Comparison of ENCODE assay signal across 1 cellular context in genomic region chr2:193584522-193584938, GRCh38.
A peak's percentile ranks its signal among the peaks of the same experiment; 100 is the strongest.
TF ChIP-seq lines count a peak whose summit lies in the region.

No MANE protein-coding gene starts in this region.

TF ChIP-seq in HepG2, 621 proteins besides CTCF, POLR2A, EP300 and RAD21 (continued from another document):
- 0 out of 2 replicates have a peak, but pooled peaks have one; percentile 6 for TF ChIP-seq UBTF (CRISPR knock-in tag; IDR thresholded peaks at IDR 0.05)
- TF ChIP-seq NR0B2 (CRISPR knock-in tag; IDR thresholded peaks at IDR 0.05): no peak
- TF ChIP-seq ZSCAN5A (CRISPR knock-in tag; IDR thresholded peaks at IDR 0.05; ENCODE audit: borderline replicate concordance): no peak
- TF ChIP-seq CBX1 (IDR thresholded peaks at IDR 0.05; ENCODE audit: low read depth): peak; percentile 26
- TF ChIP-seq SMAD3 (CRISPR knock-in tag; IDR thresholded peaks at IDR 0.05): no peak
- peak in 1 of 2 experiments; percentile 58; a peak in 2 of 4 replicates for TF ChIP-seq ATF4 (CRISPR knock-in tag; IDR thresholded peaks at IDR 0.05)
- TF ChIP-seq MED1 (CRISPR knock-in tag; IDR thresholded peaks at IDR 0.05): no peak
- no peak for TF ChIP-seq SATB2 (CRISPR knock-in tag; IDR thresholded peaks at IDR 0.05)
- peak; percentile 44 for TF ChIP-seq TEAD3 (CRISPR knock-in tag; optimal IDR thresholded peaks at IDR 0.05; ENCODE audit: borderline replicate concordance)
- TF ChIP-seq MAZ (IDR thresholded peaks at IDR 0.05; ENCODE audit: borderline replicate concordance, low read depth, low read length): no peak
- TF ChIP-seq MAZ (CRISPR knock-in tag; IDR thresholded peaks at IDR 0.05; ENCODE audit: low read depth): no peak
- no peak for TF ChIP-seq SOX6 (IDR thresholded peaks at IDR 0.05)
- TF ChIP-seq SOX6 (CRISPR knock-in tag; IDR thresholded peaks at IDR 0.05): no peak
- TF ChIP-seq NR2F6 (IDR thresholded peaks at IDR 0.05): no peak
- TF ChIP-seq NR2F6 (CRISPR knock-in tag; IDR thresholded peaks at IDR 0.05): no peak
- no peak for TF ChIP-seq BCL3 (CRISPR knock-in tag; IDR thresholded peaks at IDR 0.05)
- peak; percentile 25; the same call in 1 of the 2 replicates for TF ChIP-seq ELF3 (CRISPR knock-in tag; IDR thresholded peaks at IDR 0.05)
- TF ChIP-seq ZNF501 (CRISPR knock-in tag; IDR thresholded peaks at IDR 0.05): peak; percentile 6; the same call in 1 of the 2 replicates
- TF ChIP-seq ATF5 (CRISPR knock-in tag; IDR thresholded peaks at IDR 0.05; ENCODE audit: low read depth): no peak
- no peak for TF ChIP-seq GLI4 (CRISPR knock-in tag; IDR thresholded peaks at IDR 0.05; ENCODE audit: borderline replicate concordance)
- TF ChIP-seq FOXA1 (IDR thresholded peaks at IDR 0.05): no peak
- TF ChIP-seq FOXA1 (CRISPR knock-in tag; IDR thresholded peaks at IDR 0.05): peak; percentile 37; the same call in 1 of the 2 replicates
- TF ChIP-seq ZNF687 (CRISPR knock-in tag; IDR thresholded peaks at IDR 0.05): peak; percentile 19; the same call in 1 of the 2 replicates
- TF ChIP-seq HOXA5 (CRISPR knock-in tag; IDR thresholded peaks at IDR 0.05): 0 out of 2 replicates have a peak, but pooled peaks have one; percentile 27
- peak; percentile 49; the same call in 1 of the 2 replicates for TF ChIP-seq SALL1 (CRISPR knock-in tag; IDR thresholded peaks at IDR 0.05)
- 0 out of 2 replicates have a peak, but pooled peaks have one; percentile 17 for TF ChIP-seq ETV5 (CRISPR knock-in tag; IDR thresholded peaks at IDR 0.05; ENCODE audit: borderline replicate concordance)
- no peak for TF ChIP-seq NFIB (CRISPR knock-in tag; IDR thresholded peaks at IDR 0.05; ENCODE audit: borderline replicate concordance)
- peak; percentile 23; the same call in 1 of the 2 replicates for TF ChIP-seq REPIN1 (CRISPR knock-in tag; IDR thresholded peaks at IDR 0.05; ENCODE audit: borderline replicate concordance, low read depth)
- TF ChIP-seq ZNF598 (CRISPR knock-in tag; IDR thresholded peaks at IDR 0.05; ENCODE audit: borderline replicate concordance): peak; percentile 69; the same call in 1 of the 2 replicates
- 0 out of 2 replicates have a peak, but pooled peaks have one; percentile 35 for TF ChIP-seq ZNF138 (CRISPR knock-in tag; IDR thresholded peaks at IDR 0.05; ENCODE audit: low read depth)
- TF ChIP-seq ZFP91 (CRISPR knock-in tag; IDR thresholded peaks at IDR 0.05; ENCODE audit: borderline replicate concordance): peak; percentile 48; the same call in 1 of the 2 replicates
